Comparison of ENCODE assay signal across 9 cellular contexts in genomic region chr5:34684281-34684979, GRCh38. TPM values are rescaled to one million over a fixed set of nuclear protein-coding genes. Genes with fewer than 3 reads are reported as not detected.
DNase-seq lines count a peak whose midpoint lies in the region; ATAC-seq and TF ChIP-seq lines count a peak whose summit lies in the region.
"Had no signal": no experiment of that assay in that cellular context is flagged by ENCODE, and none has a peak within 500 bp of the region (broad histone marks: within the 10 kb centered on the region; RNA-seq: fewer than 3 reads in every experiment).

No MANE protein-coding gene starts in this region.

- H3K36me3 Mint-ChIP-seq in activated CD4-positive, alpha-beta T cell treated with anti-CD3 and anti-CD28 coated beads for 36 hours (ENCODE audit: low read depth): no peaks in the 10 kb centered on the region
- H3K36me3 Mint-ChIP-seq in activated CD4-positive, alpha-beta T cell treated with anti-CD3 and anti-CD28 coated beads, Interleukin-2, amount 10 ng/mL, durations not matched to agents 7 days and 5 days (ENCODE audit: low read depth): no peaks in the 10 kb centered on the region

- peaks cover 4% of the 10 kb centered on the region for H4K20me1 ChIP-seq in fibroblast of lung (ENCODE audit: control insufficient read depth, extremely low read depth, insufficient read depth, low read length)

- no peak for TF ChIP-seq EP300 in tibial nerve (IDR thresholded peaks at IDR 0.05)

- peak overlapping the region; percentile 27 for H3K4me2 ChIP-seq in fibroblast of lung (ENCODE audit: extremely low read depth, insufficient read depth, low read length)

- H3K4me1 ChIP-seq in fibroblast of lung (ENCODE audit: control insufficient read depth, extremely low read depth, insufficient read depth, low read length) (peaks cover 17% of the 10 kb centered on the region), tibial nerve (peaks cover 0 to 35% (median 16%) of the 10 kb centered on the region in 4 donors)

- no peaks in the 10 kb centered on the region for H3K9me3 Mint-ChIP-seq in activated CD4-positive, alpha-beta T cell treated with anti-CD3 and anti-CD28 coated beads for 36 hours (ENCODE audit: low read depth)
- H3K9me3 Mint-ChIP-seq in activated CD4-positive, alpha-beta T cell treated with anti-CD3 and anti-CD28 coated beads, Interleukin-2, amount 10 ng/mL, durations not matched to agents 7 days and 5 days: no peaks in the 10 kb centered on the region

- H3K9ac ChIP-seq in fibroblast of lung (ENCODE audit: insufficient read depth, low read length): no peak overlapping the region

- peak overlapping the region; percentile 62 for H3K27ac ChIP-seq in fibroblast of lung (ENCODE audit: insufficient read depth, low read length)
- peak overlapping the region in 2 of 4 donors; percentile 5 to 70 for H3K27ac ChIP-seq in tibial nerve

- no peak overlapping the region for H3K27ac Mint-ChIP-seq in activated CD4-positive, alpha-beta T cell treated with anti-CD3 and anti-CD28 coated beads for 36 hours
- no peak overlapping the region for H3K27ac Mint-ChIP-seq in activated CD4-positive, alpha-beta T cell treated with anti-CD3 and anti-CD28 coated beads, Interleukin-2, amount 10 ng/mL, durations not matched to agents 7 days and 5 days

- no peak for TF ChIP-seq POLR2A in tibial nerve (IDR thresholded peaks at IDR 0.05)

- in situ Hi-C loops in G401 (cut with HindIII; ENCODE audit: low sequenced_read_pairs): no loop called here

- H2AFZ ChIP-seq in fibroblast of lung (ENCODE audit: low read length): no peak overlapping the region

- intact Hi-C loops in activated CD4-positive, alpha-beta T cell treated with anti-CD3 and anti-CD28 coated beads for 36 hours (cut with DNase I, micrococcal nuclease): no loop called here

- no peaks in the 10 kb centered on the region for H3K27me3 ChIP-seq in fibroblast of lung (ENCODE audit: control insufficient read depth, insufficient read depth, low read length)
- H3K27me3 ChIP-seq in tibial nerve: no peaks in the 10 kb centered on the region

- peak; percentile 75 for ATAC-seq in activated CD4-positive, alpha-beta T cell treated with anti-CD3 and anti-CD28 coated beads for 36 hours
- no peak for ATAC-seq in GM21390 (IDR thresholded peaks at IDR 0.05; ENCODE audit: unreplicated experiment)

- peak; percentile 46 for DNase-seq in activated CD4-positive, alpha-beta T cell treated with anti-CD3 and anti-CD28 coated beads for 36 hours
- no peak for DNase-seq in activated CD4-positive, alpha-beta T cell treated with anti-CD3 and anti-CD28 coated beads, Interleukin-2, amount 10 ng/mL, durations not matched to agents 7 days and 5 days
- peak; percentile 100 for DNase-seq in NCI-H748 (lab: John Stamatoyannopoulos, UW; ENCODE audit: unreplicated experiment)
- peak; percentile 44 to 83 for DNase-seq in fibroblast of lung (ENCODE audit: low read depth in 2 of 2)
- DNase-seq in renal cortical epithelial cell (ENCODE audit: low read depth): peak; percentile 98
- no peak for DNase-seq in tibial nerve (ENCODE audit: low spot score in 2 of 2)
- no peak for DNase-seq in G401 (ENCODE audit: low spot score)
- DNase-seq: NCI-H1048 had no signal

- CTCF ChIA-PET in activated CD4-positive, alpha-beta T cell treated with anti-CD3 and anti-CD28 coated beads for 36 hours (lab: Charles Lee): interaction anchor here (0.7 kb wide), 1 partner anchor 677 kb away, joined by 3 read pairs; no protein-coding TSS in a partner anchor
- CTCF ChIA-PET in activated CD4-positive, alpha-beta T cell treated with anti-CD3 and anti-CD28 coated beads, Interleukin-2, amount 10 ng/mL, durations not matched to agents 7 days and 5 days (lab: Charles Lee): no interaction called here

- H3K9me3 ChIP-seq in fibroblast of lung (ENCODE audit: control insufficient read depth, insufficient read depth, low read depth, low read length) (no peaks in the 10 kb centered on the region), tibial nerve (no peaks in the 10 kb centered on the region)

- H3K36me3 ChIP-seq in fibroblast of lung (ENCODE audit: control insufficient read depth, insufficient read depth, low read length): peaks cover 4% of the 10 kb centered on the region
- H3K36me3 ChIP-seq in tibial nerve: peaks cover 0 to 7% (median 0%) of the 10 kb centered on the region in 3 donors

- POLR2A ChIA-PET in activated CD4-positive, alpha-beta T cell treated with anti-CD3 and anti-CD28 coated beads for 36 hours (lab: Charles Lee): no interaction called here
- POLR2A ChIA-PET in activated CD4-positive, alpha-beta T cell treated with anti-CD3 and anti-CD28 coated beads, Interleukin-2, amount 10 ng/mL, durations not matched to agents 7 days and 5 days (lab: Charles Lee): no interaction called here

- no peak overlapping the region for H3K4me3 ChIP-seq in fibroblast of lung (replicated peaks in 1 of 4; ENCODE audit: control extremely low read depth in 1 of 4, insufficient read depth in 1 of 4, low read depth in 3 of 4, low read length in 4 of 4)
- no peak overlapping the region for H3K4me3 ChIP-seq in tibial nerve

- H3K4me1 Mint-ChIP-seq in activated CD4-positive, alpha-beta T cell treated with anti-CD3 and anti-CD28 coated beads for 36 hours: peaks cover 19% of the 10 kb centered on the region
- H3K4me1 Mint-ChIP-seq in activated CD4-positive, alpha-beta T cell treated with anti-CD3 and anti-CD28 coated beads, Interleukin-2, amount 10 ng/mL, durations not matched to agents 7 days and 5 days: no peaks in the 10 kb centered on the region

- H3K79me2 ChIP-seq in fibroblast of lung (ENCODE audit: control insufficient read depth, insufficient read depth, low read length): peaks cover 96% of the 10 kb centered on the region

- TF ChIP-seq CTCF in fibroblast of lung (conservative IDR thresholded peaks at IDR 0.05 in 1 of 2, IDR thresholded peaks at IDR 0.05 in 1 of 2; ENCODE audit: low read depth in 1 of 2, low read length in 2 of 2) (peak in 1 of 2 donors; percentile 19), tibial nerve (IDR thresholded peaks at IDR 0.05) (no peak)

- 40 to 54% methylated on average over 4 of the region's 4 CpGs for WGBS in tibial nerve, 2 donors

- no peak overlapping the region for H3K4me3 Mint-ChIP-seq in activated CD4-positive, alpha-beta T cell treated with anti-CD3 and anti-CD28 coated beads for 36 hours
- H3K4me3 Mint-ChIP-seq in activated CD4-positive, alpha-beta T cell treated with anti-CD3 and anti-CD28 coated beads, Interleukin-2, amount 10 ng/mL, durations not matched to agents 7 days and 5 days: no peak overlapping the region

- H3K27me3 Mint-ChIP-seq in activated CD4-positive, alpha-beta T cell treated with anti-CD3 and anti-CD28 coated beads for 36 hours: no peaks in the 10 kb centered on the region
- no peaks in the 10 kb centered on the region for H3K27me3 Mint-ChIP-seq in activated CD4-positive, alpha-beta T cell treated with anti-CD3 and anti-CD28 coated beads, Interleukin-2, amount 10 ng/mL, durations not matched to agents 7 days and 5 days

RNA-seq across cellular contexts. Expression of gene RAI14, which starts 28.3 kb away (rescaled TPM):
- total RNA-seq in activated CD4-positive, alpha-beta T cell treated with anti-CD3 and anti-CD28 coated beads for 36 hours: 1 to 10 TPM; 4.5 to 7.1 TPM
- under 1 TPM; 0.08 to 0.50 TPM for total RNA-seq in activated CD4-positive, alpha-beta T cell treated with anti-CD3 and anti-CD28 coated beads, Interleukin-2, amount 10 ng/mL, durations not matched to agents 7 days and 5 days
- total RNA-seq in fibroblast of lung (82.7 and 125 TPM in 2 replicates), renal cortical epithelial cell (174 and 209 TPM in 2 replicates), tibial nerve (10 to 100 TPM; 42.8 to 72.2 (median 68.0) TPM)
- 98.7 and 128 TPM in 2 replicates for polyA plus RNA-seq in fibroblast of lung
- 98.4 and 101 TPM in 2 replicates for polyA plus RNA-seq in fibroblast of lung (2012)
- 542 and 706 TPM in 2 replicates for polyA minus RNA-seq in fibroblast of lung (ENCODE audit: low replicate concordance)
- 20.0 and 25.5 TPM in 2 replicates for total RNA-seq in G401 (2014; rRNA removed; shearing (Covaris generic))

Comparison
In these comparisons a context has a peak if more than half of its experiments do, and no peak if none do; other contexts are left out.
1. DNase-seq: peak in activated CD4-positive, alpha-beta T cell treated with anti-CD3 and anti-CD28 coated beads for 36 hours (single experiment), NCI-H748 (single experiment), fibroblast of lung (2 of 2) and renal cortical epithelial cell (single experiment); none in activated CD4-positive, alpha-beta T cell treated with anti-CD3 and anti-CD28 coated beads, Interleukin-2, amount 10 ng/mL, durations not matched to agents 7 days and 5 days (single experiment), tibial nerve (0 of 2) and G401 (single experiment).